18 cellular contexts compared by ENCODE assay signal in genomic region chrX:3371163-3371562, GRCh38. TPM values are rescaled to one million over a fixed set of nuclear protein-coding genes. Genes with fewer than 3 reads are reported as not detected.
"Had no signal": no experiment of that assay in that cellular context is flagged by ENCODE, and none has a peak within 500 bp of the region (broad histone marks: within the 10 kb centered on the region; RNA-seq: fewer than 3 reads in every experiment).

No MANE protein-coding gene starts in this region.

- H3K4me1 ChIP-seq: heart left ventricle, tibial artery, upper lobe of left lung, uterus had no signal

- H3K9me3 ChIP-seq: heart left ventricle, neutrophil, tibial artery, upper lobe of left lung, uterus had no signal

- H3K4me1 Mint-ChIP-seq: naive thymus-derived CD8-positive, alpha-beta T cell; stimulated activated effector memory CD8-positive, alpha-beta T cell treated with anti-CD3 and anti-CD28 coated beads, Interleukin-12 subunit alpha, Interleukin-12 subunit beta, amount 100 ng/mL, for 72 hours had no signal

- DNase-seq: effector memory CD4-positive, alpha-beta T cell; foreskin melanocyte; heart left ventricle; hippocampal formation; kidney glomerular epithelial cell; naive thymus-derived CD8-positive, alpha-beta T cell; right cardiac atrium; stimulated activated CD4-positive, alpha-beta T cell treated with anti-CD3 and anti-CD28 coated beads, Interleukin-4, amount 100 ng/mL, for 1 hour; stimulated activated CD8-positive, alpha-beta memory T cell treated with anti-CD3 and anti-CD28 coated beads, Interleukin-4, amount 100 ng/mL, for 48 hours; stimulated activated naive CD8-positive, alpha-beta T cell treated with anti-CD3 and anti-CD28 coated beads, Interleukin-15, Interleukin-2, amounts not matched to agents 100 U/mL and 50 U/mL, for 24 hours; tibial artery; upper lobe of left lung; uterus had no signal

- H3K27ac ChIP-seq: heart left ventricle, neutrophil, tibial artery, upper lobe of left lung, uterus had no signal

- FAIRE-seq: endometrium had no signal

- H3K36me3 Mint-ChIP-seq: stimulated activated effector memory CD8-positive, alpha-beta T cell treated with anti-CD3 and anti-CD28 coated beads, Interleukin-12 subunit alpha, Interleukin-12 subunit beta, amount 100 ng/mL, for 72 hours had no signal

- H3K9me3 Mint-ChIP-seq: stimulated activated effector memory CD8-positive, alpha-beta T cell treated with anti-CD3 and anti-CD28 coated beads, Interleukin-12 subunit alpha, Interleukin-12 subunit beta, amount 100 ng/mL, for 72 hours had no signal

- H3K27me3 ChIP-seq: heart left ventricle, neutrophil, tibial artery, upper lobe of left lung, uterus had no signal

- H3K4me3 ChIP-seq: heart left ventricle, tibial artery, upper lobe of left lung, uterus had no signal

- H3K36me3 ChIP-seq: heart left ventricle, neutrophil, tibial artery, upper lobe of left lung, uterus had no signal

- H3K4me3 Mint-ChIP-seq: naive thymus-derived CD8-positive, alpha-beta T cell; stimulated activated effector memory CD8-positive, alpha-beta T cell treated with anti-CD3 and anti-CD28 coated beads, Interleukin-12 subunit alpha, Interleukin-12 subunit beta, amount 100 ng/mL, for 72 hours had no signal

- ATAC-seq: heart left ventricle; naive thymus-derived CD8-positive, alpha-beta T cell; right cardiac atrium; stimulated activated effector memory CD8-positive, alpha-beta T cell treated with anti-CD3 and anti-CD28 coated beads, Interleukin-12 subunit alpha, Interleukin-12 subunit beta, amount 100 ng/mL, for 72 hours; stimulated activated naive CD8-positive, alpha-beta T cell treated with anti-CD3 and anti-CD28 coated beads, Interleukin-15, Interleukin-2, amounts not matched to agents 100 U/mL and 50 U/mL, for 24 hours had no signal

- H3K27ac Mint-ChIP-seq: naive thymus-derived CD8-positive, alpha-beta T cell; stimulated activated effector memory CD8-positive, alpha-beta T cell treated with anti-CD3 and anti-CD28 coated beads, Interleukin-12 subunit alpha, Interleukin-12 subunit beta, amount 100 ng/mL, for 72 hours had no signal

RNA-seq across cellular contexts. Expression of gene MXRA5, which starts 24.7 kb away (rescaled TPM):
- total RNA-seq: mononuclear cell; naive thymus-derived CD8-positive, alpha-beta T cell; pulmonary artery endothelial cell had no signal
- polyA plus RNA-seq: naive thymus-derived CD8-positive, alpha-beta T cell had no signal
